ENCODE assay signal across 13 cellular contexts in the genomic region with DNA sequence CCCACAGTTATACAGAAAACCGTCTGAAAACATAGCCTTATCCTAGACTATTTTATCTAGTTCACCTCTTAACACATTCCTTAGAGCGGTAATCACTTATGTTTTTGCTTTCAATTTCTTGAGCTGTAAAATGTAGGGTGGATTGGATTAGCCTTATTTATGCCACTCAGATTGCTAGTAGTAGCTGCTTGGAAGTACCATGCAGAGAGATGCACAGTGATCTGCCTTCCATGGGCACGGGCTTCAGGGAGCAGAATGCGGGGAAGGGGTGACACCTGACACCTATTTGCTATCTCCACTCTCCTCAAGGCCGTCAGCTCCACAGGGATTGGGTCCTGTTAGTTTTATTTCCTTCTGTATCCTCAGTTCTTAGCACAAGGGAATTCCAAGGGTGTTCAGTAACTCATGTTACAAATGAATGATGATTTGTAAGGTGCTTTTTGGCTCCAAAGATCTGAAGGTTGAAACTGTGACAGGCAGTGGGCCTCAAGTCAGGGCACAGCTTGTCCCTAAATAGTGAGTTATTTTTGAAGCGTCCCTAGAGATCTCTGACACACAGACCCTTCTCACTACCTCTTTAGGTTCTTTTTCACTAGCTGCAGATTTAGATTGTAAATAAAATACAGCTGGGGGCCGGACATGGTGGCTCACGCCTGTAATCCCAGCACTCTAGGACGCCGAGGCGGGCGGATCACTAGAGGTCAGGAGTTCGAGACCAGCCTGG.
DNase-seq lines count a peak whose midpoint lies in the region; ATAC-seq and TF ChIP-seq lines count a peak whose summit lies in the region.
"Had no signal": no experiment of that assay in that cellular context is flagged by ENCODE, and none has a peak within 500 bp of the region (broad histone marks: within the 10 kb centered on the region; RNA-seq: fewer than 3 reads in every experiment).

No MANE protein-coding gene starts in this region.

- no peak overlapping the region for H3K27ac Mint-ChIP-seq in activated CD8-positive, alpha-beta memory T cell treated with anti-CD3 and anti-CD28 coated beads, Interleukin-2, amount 10 ng/mL, durations not matched to agents 7 days and 5 days
- peak overlapping the region; percentile 94 for H3K27ac Mint-ChIP-seq in WTC11
- peak overlapping the region; percentile 75 for H3K27ac Mint-ChIP-seq in stimulated activated memory B cell treated with anti-CD40 and anti-IgM and Interleukin-4, amounts not matched to agents 10 μg/mL and 1 μg/mL and 100 μg/mL, for 72 hours
- H3K27ac Mint-ChIP-seq: activated T-helper 17 cell treated with anti-CD3 and anti-CD28 coated beads, Interleukin-2, amount 50 U/mL, for 72 hours had no signal

- no peaks in the 10 kb centered on the region for H3K9me3 Mint-ChIP-seq in activated CD8-positive, alpha-beta memory T cell treated with anti-CD3 and anti-CD28 coated beads, Interleukin-2, amount 10 ng/mL, durations not matched to agents 7 days and 5 days (ENCODE audit: low read depth)
- no peaks in the 10 kb centered on the region for H3K9me3 Mint-ChIP-seq in WTC11
- H3K9me3 Mint-ChIP-seq in stimulated activated memory B cell treated with anti-CD40 and anti-IgM and Interleukin-4, amounts not matched to agents 10 μg/mL and 1 μg/mL and 100 μg/mL, for 72 hours: no peaks in the 10 kb centered on the region
- H3K9me3 Mint-ChIP-seq: activated T-helper 17 cell treated with anti-CD3 and anti-CD28 coated beads, Interleukin-2, amount 50 U/mL, for 72 hours had no signal

- CTCF ChIA-PET in activated CD8-positive, alpha-beta memory T cell treated with anti-CD3 and anti-CD28 coated beads, Interleukin-2, amount 10 ng/mL, durations not matched to agents 7 days and 5 days (lab: Charles Lee): interaction anchor here (1.1 to 3.4 kb wide), 5 partner anchors 13 to 152 kb away, joined by 3 to 16 read pairs (median 5); no protein-coding TSS in a partner anchor
- CTCF ChIA-PET in WTC11 (lab: Charles Lee): interaction anchor here (0.6 to 4.7 kb wide), 12 partner anchors 12 to 528 kb away, joined by 3 to 43 read pairs (median 4); a partner anchor contains a TSS

- no peak for ATAC-seq in activated CD8-positive, alpha-beta memory T cell treated with anti-CD3 and anti-CD28 coated beads, Interleukin-2, amount 10 ng/mL, durations not matched to agents 7 days and 5 days
- ATAC-seq in HG03108 (IDR thresholded peaks at IDR 0.05; ENCODE audit: unreplicated experiment) (peak; percentile 32), WTC11 (peak; percentile 89)
- peak; percentile 75 for ATAC-seq in stimulated activated memory B cell treated with anti-CD40 and anti-IgM and Interleukin-4, amounts not matched to agents 10 μg/mL and 1 μg/mL and 100 μg/mL, for 72 hours
- ATAC-seq: A549; activated T-helper 17 cell treated with anti-CD3 and anti-CD28 coated beads, Interleukin-2, amount 50 U/mL, for 72 hours; foreskin keratinocyte had no signal

- peaks cover 11% of the 10 kb centered on the region for H3K27me3 Mint-ChIP-seq in activated CD8-positive, alpha-beta memory T cell treated with anti-CD3 and anti-CD28 coated beads, Interleukin-2, amount 10 ng/mL, durations not matched to agents 7 days and 5 days
- no peaks in the 10 kb centered on the region; the same call in 1 of the 2 replicates for H3K27me3 Mint-ChIP-seq in WTC11 (ENCODE audit: low read depth)
- no peaks in the 10 kb centered on the region for H3K27me3 Mint-ChIP-seq in stimulated activated memory B cell treated with anti-CD40 and anti-IgM and Interleukin-4, amounts not matched to agents 10 μg/mL and 1 μg/mL and 100 μg/mL, for 72 hours

- no peaks in the 10 kb centered on the region for H3K36me3 Mint-ChIP-seq in activated CD8-positive, alpha-beta memory T cell treated with anti-CD3 and anti-CD28 coated beads, Interleukin-2, amount 10 ng/mL, durations not matched to agents 7 days and 5 days
- H3K36me3 Mint-ChIP-seq in WTC11: no peaks in the 10 kb centered on the region
- no peaks in the 10 kb centered on the region for H3K36me3 Mint-ChIP-seq in stimulated activated memory B cell treated with anti-CD40 and anti-IgM and Interleukin-4, amounts not matched to agents 10 μg/mL and 1 μg/mL and 100 μg/mL, for 72 hours

- no peak for TF ChIP-seq CTCF in WTC11 (IDR thresholded peaks at IDR 0.05)

- H3K4me1 Mint-ChIP-seq in activated CD8-positive, alpha-beta memory T cell treated with anti-CD3 and anti-CD28 coated beads, Interleukin-2, amount 10 ng/mL, durations not matched to agents 7 days and 5 days: peaks cover 16% of the 10 kb centered on the region
- peaks cover 44% of the 10 kb centered on the region for H3K4me1 Mint-ChIP-seq in WTC11
- H3K4me1 Mint-ChIP-seq in stimulated activated memory B cell treated with anti-CD40 and anti-IgM and Interleukin-4, amounts not matched to agents 10 μg/mL and 1 μg/mL and 100 μg/mL, for 72 hours: peaks cover 22% of the 10 kb centered on the region

- POLR2A ChIA-PET in WTC11 (lab: Charles Lee): interaction anchor here (1.3 kb wide), 1 partner anchor 64 kb away, joined by 3 read pairs; no protein-coding TSS in a partner anchor

- H3K4me3 Mint-ChIP-seq in activated CD8-positive, alpha-beta memory T cell treated with anti-CD3 and anti-CD28 coated beads, Interleukin-2, amount 10 ng/mL, durations not matched to agents 7 days and 5 days: no peak overlapping the region
- H3K4me3 Mint-ChIP-seq in WTC11: peak overlapping the region; percentile 32; the same call in 1 of the 2 replicates
- no peak overlapping the region for H3K4me3 Mint-ChIP-seq in stimulated activated memory B cell treated with anti-CD40 and anti-IgM and Interleukin-4, amounts not matched to agents 10 μg/mL and 1 μg/mL and 100 μg/mL, for 72 hours
- H3K4me3 Mint-ChIP-seq: activated T-helper 17 cell treated with anti-CD3 and anti-CD28 coated beads, Interleukin-2, amount 50 U/mL, for 72 hours had no signal

- DNase-seq in activated CD8-positive, alpha-beta memory T cell treated with anti-CD3 and anti-CD28 coated beads, Interleukin-2, amount 50 U/mL, for 48 hours: peak; percentile 18
- no peak for DNase-seq in activated CD8-positive, alpha-beta memory T cell treated with anti-CD3 and anti-CD28 coated beads, Interleukin-2, amount 10 ng/mL, durations not matched to agents 7 days and 5 days
- DNase-seq in WTC11 (ENCODE audit: low spot score): peak; percentile 49
- DNase-seq in A172 (ENCODE audit: low spot score): no peak
- DNase-seq in medulla oblongata (ENCODE audit: extremely low spot score): no peak
- no peak for DNase-seq in ecto neural progenitor cell (ENCODE audit: low spot score)
- DNase-seq: cerebellar nuclear complex, foreskin keratinocyte, NCI-H1436 treated with DMSO at 0.1 percent for 48 hours had no signal

TF ChIP-seq in WTC11, 78 proteins besides CTCF, POLR2A, EP300 and RAD21 (continues in another document):
- TF ChIP-seq HMGA2 (CRISPR knock-in tag; IDR thresholded peaks at IDR 0.05): no peak
- no peak for TF ChIP-seq SMAD3 (CRISPR knock-in tag; IDR thresholded peaks at IDR 0.05; ENCODE audit: borderline replicate concordance)
- no peak for TF ChIP-seq TEAD4 (CRISPR knock-in tag; IDR thresholded peaks at IDR 0.05)
- TF ChIP-seq NFYB (CRISPR knock-in tag; conservative IDR thresholded peaks at IDR 0.05; ENCODE audit: low read depth): no peak
- no peak for TF ChIP-seq CREM (CRISPR knock-in tag; IDR thresholded peaks at IDR 0.05)
- TF ChIP-seq, protein P1, sequence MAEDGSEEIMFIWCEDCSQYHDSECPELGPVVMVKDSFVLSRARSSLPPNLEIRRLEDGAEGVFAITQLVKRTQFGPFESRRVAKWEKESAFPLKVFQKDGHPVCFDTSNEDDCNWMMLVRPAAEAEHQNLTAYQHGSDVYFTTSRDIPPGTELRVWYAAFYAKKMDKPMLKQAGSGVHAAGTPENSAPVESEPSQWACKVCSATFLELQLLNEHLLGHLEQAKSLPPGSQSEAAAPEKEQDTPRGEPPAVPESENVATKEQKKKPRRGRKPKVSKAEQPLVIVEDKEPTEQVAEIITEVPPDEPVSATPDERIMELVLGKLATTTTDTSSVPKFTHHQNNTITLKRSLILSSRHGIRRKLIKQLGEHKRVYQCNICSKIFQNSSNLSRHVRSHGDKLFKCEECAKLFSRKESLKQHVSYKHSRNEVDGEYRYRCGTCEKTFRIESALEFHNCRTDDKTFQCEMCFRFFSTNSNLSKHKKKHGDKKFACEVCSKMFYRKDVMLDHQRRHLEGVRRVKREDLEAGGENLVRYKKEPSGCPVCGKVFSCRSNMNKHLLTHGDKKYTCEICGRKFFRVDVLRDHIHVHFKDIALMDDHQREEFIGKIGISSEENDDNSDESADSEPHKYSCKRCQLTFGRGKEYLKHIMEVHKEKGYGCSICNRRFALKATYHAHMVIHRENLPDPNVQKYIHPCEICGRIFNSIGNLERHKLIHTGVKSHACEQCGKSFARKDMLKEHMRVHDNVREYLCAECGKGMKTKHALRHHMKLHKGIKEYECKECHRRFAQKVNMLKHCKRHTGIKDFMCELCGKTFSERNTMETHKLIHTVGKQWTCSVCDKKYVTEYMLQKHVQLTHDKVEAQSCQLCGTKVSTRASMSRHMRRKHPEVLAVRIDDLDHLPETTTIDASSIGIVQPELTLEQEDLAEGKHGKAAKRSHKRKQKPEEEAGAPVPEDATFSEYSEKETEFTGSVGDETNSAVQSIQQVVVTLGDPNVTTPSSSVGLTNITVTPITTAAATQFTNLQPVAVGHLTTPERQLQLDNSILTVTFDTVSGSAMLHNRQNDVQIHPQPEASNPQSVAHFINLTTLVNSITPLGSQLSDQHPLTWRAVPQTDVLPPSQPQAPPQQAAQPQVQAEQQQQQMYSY (CRISPR knock-in tag; IDR thresholded peaks at IDR 0.05): no peak
- TF ChIP-seq, protein P2, sequence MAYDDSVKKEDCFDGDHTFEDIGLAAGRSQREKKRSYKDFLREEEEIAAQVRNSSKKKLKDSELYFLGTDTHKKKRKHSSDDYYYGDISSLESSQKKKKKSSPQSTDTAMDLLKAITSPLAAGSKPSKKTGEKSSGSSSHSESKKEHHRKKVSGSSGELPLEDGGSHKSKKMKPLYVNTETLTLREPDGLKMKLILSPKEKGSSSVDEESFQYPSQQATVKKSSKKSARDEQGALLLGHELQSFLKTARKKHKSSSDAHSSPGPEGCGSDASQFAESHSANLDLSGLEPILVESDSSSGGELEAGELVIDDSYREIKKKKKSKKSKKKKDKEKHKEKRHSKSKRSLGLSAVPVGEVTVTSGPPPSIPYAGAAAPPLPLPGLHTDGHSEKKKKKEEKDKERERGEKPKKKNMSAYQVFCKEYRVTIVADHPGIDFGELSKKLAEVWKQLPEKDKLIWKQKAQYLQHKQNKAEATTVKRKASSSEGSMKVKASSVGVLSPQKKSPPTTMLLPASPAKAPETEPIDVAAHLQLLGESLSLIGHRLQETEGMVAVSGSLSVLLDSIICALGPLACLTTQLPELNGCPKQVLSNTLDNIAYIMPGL (CRISPR knock-in tag; IDR thresholded peaks at IDR 0.05): no peak
- TF ChIP-seq, protein P3, sequence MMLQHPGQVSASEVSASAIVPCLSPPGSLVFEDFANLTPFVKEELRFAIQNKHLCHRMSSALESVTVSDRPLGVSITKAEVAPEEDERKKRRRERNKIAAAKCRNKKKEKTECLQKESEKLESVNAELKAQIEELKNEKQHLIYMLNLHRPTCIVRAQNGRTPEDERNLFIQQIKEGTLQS (CRISPR knock-in tag; conservative IDR thresholded peaks at IDR 0.05): no peak

Comparison
In these comparisons a context has a peak if more than half of its experiments do, and no peak if none do; other contexts are left out.
1. DNase-seq: peak in activated CD8-positive, alpha-beta memory T cell treated with anti-CD3 and anti-CD28 coated beads, Interleukin-2, amount 50 U/mL, for 48 hours (single experiment) and WTC11 (single experiment); none in activated CD8-positive, alpha-beta memory T cell treated with anti-CD3 and anti-CD28 coated beads, Interleukin-2, amount 10 ng/mL, durations not matched to agents 7 days and 5 days (single experiment), A172 (single experiment), medulla oblongata (single experiment) and ecto neural progenitor cell (single experiment).